Comparison of ENCODE assay signal across 8 cellular contexts in genomic region chr6:26595669-26596269, GRCh38. TPM values are rescaled to one million over a fixed set of nuclear protein-coding genes. Genes with fewer than 3 reads are reported as not detected.
A peak's percentile ranks its signal among the peaks of the same experiment; 100 is the strongest.
DNase-seq lines count a peak whose midpoint lies in the region; ATAC-seq and TF ChIP-seq lines count a peak whose summit lies in the region.

No MANE protein-coding gene starts in this region.

- H3K27ac ChIP-seq in ascending aorta, result peak overlapping the region; percentile 86 to 91
- H3K27ac ChIP-seq in vagina, result peak overlapping the region; percentile 83

- H3K36me3 ChIP-seq in ascending aorta (peaks cover 20 to 21% of the 10 kb centered on the region in 2 donors), vagina (peaks cover 0 to 20% of the 10 kb centered on the region in 2 donors)

- peaks cover 4 to 6% of the 10 kb centered on the region in 2 donors for H3K4me1 ChIP-seq in ascending aorta
- H3K4me1 ChIP-seq in vagina, result peaks cover 26% of the 10 kb centered on the region

- H3K27me3 ChIP-seq in ascending aorta (peaks cover 18% of the 10 kb centered on the region), vagina (no peaks in the 10 kb centered on the region)

- peak overlapping the region; percentile 72 to 91 for H3K4me3 ChIP-seq in ascending aorta
- H3K4me3 ChIP-seq in vagina, result peak overlapping the region; percentile 91 to 94

- ATAC-seq in HG02798 (IDR thresholded peaks at IDR 0.05; ENCODE audit: poor library complexity, unreplicated experiment), result peak; percentile 67

- TF ChIP-seq CTCF in GM12874 (IDR thresholded peaks at IDR 0.05; ENCODE audit: insufficient read depth, low read depth, low read length) (peak; percentile 95), ascending aorta (IDR thresholded peaks at IDR 0.05) (peak; percentile 86 to 97 (median 96)), vagina (IDR thresholded peaks at IDR 0.05) (peak; percentile 83 to 93 (median 88))

- TF ChIP-seq POLR2A in vagina (IDR thresholded peaks at IDR 0.05), result no peak

- peak; percentile 74 for DNase-seq in NCI-H1694 (lab: John Stamatoyannopoulos, UW)
- DNase-seq in T-helper 2 cell, result peak; percentile 67 to 86 (median 82)
- peak; percentile 51 to 97 for DNase-seq in ascending aorta (ENCODE audit: low spot score in 2 of 2)
- peak; percentile 78 for DNase-seq in hepatic stellate cell (ENCODE audit: low spot score)
- peak; percentile 87 for DNase-seq in putamen (ENCODE audit: low spot score)
- DNase-seq in vagina (ENCODE audit: extremely low spot score in 2 of 2), result peak in 1 of 2 donors; percentile 93

- H3K9me3 ChIP-seq in ascending aorta, result no peaks in the 10 kb centered on the region
- H3K9me3 ChIP-seq in vagina, result no peaks in the 10 kb centered on the region

- intact Hi-C loops in ascending aorta (cut with DNase I), result loop anchor here (1.0 to 10.0 kb wide), 10 partner anchors 22 to 1269 kb away; partner anchors contain the start of genes ZNF184 and ZNF322
- intact Hi-C loops in vagina (cut with DNase I), result loop anchor here (10.0 kb wide), 1 partner anchor 251 kb away; no protein-coding TSS in a partner anchor

RNA-seq across cellular contexts. Expression of gene ABT1, which starts 1.0 kb away (rescaled TPM):
- 20.1 TPM for total RNA-seq in ascending aorta
- total RNA-seq in vagina, result 24.8 TPM

RNA-seq across cellular contexts. Expression of gene HMGN4, which starts 57.6 kb away (rescaled TPM):
- total RNA-seq in ascending aorta (20.6 TPM), vagina (58.4 TPM)
